17 cellular contexts compared by ENCODE assay signal in genomic region chr7:82953324-82954027, GRCh38.
DNase-seq lines count a peak whose midpoint lies in the region; ATAC-seq and TF ChIP-seq lines count a peak whose summit lies in the region.
"Had no signal": no experiment of that assay in that cellular context is flagged by ENCODE, and none has a peak within 500 bp of the region (broad histone marks: within the 10 kb centered on the region; RNA-seq: fewer than 3 reads in every experiment).

No MANE protein-coding gene starts in this region.

- TF ChIP-seq CTCF in endothelial cell (IDR thresholded peaks at IDR 0.05; ENCODE audit: unreplicated experiment) (no peak), osteoblast (IDR thresholded peaks at IDR 0.05; ENCODE audit: extremely low read depth, low read depth, low read length) (no peak)

- no peak overlapping the region for H3K4me3 Mint-ChIP-seq in activated naive CD8-positive, alpha-beta T cell treated with anti-CD3 and anti-CD28 coated beads, Interleukin-2, amount 10 ng/mL, durations not matched to agents 7 days and 5 days
- no peak overlapping the region for H3K4me3 Mint-ChIP-seq in activated naive CD8-positive, alpha-beta T cell treated with anti-CD3 and anti-CD28 coated beads, Interleukin-2, amount 50 U/mL, for 24 hours
- peak overlapping the region; percentile 29 for H3K4me3 Mint-ChIP-seq in endothelial cell (ENCODE audit: unreplicated experiment)
- no peak overlapping the region for H3K4me3 Mint-ChIP-seq in T-helper 2 cell treated with Interferon-gamma antibody and Interleukin-4, amounts not matched to agents 5 μg/mL and 100 μg/mL, for 36 hours
- H3K4me3 Mint-ChIP-seq: CD4-positive, alpha-beta memory T cell; GM23338; H9 had no signal

- no peaks in the 10 kb centered on the region for H3K27me3 Mint-ChIP-seq in activated naive CD8-positive, alpha-beta T cell treated with anti-CD3 and anti-CD28 coated beads, Interleukin-2, amount 10 ng/mL, durations not matched to agents 7 days and 5 days
- no peaks in the 10 kb centered on the region for H3K27me3 Mint-ChIP-seq in activated naive CD8-positive, alpha-beta T cell treated with anti-CD3 and anti-CD28 coated beads, Interleukin-2, amount 50 U/mL, for 24 hours
- no peaks in the 10 kb centered on the region for H3K27me3 Mint-ChIP-seq in endothelial cell (ENCODE audit: unreplicated experiment)
- no peaks in the 10 kb centered on the region for H3K27me3 Mint-ChIP-seq in T-helper 2 cell treated with Interferon-gamma antibody and Interleukin-4, amounts not matched to agents 5 μg/mL and 100 μg/mL, for 36 hours (ENCODE audit: low read depth)
- H3K27me3 Mint-ChIP-seq: CD4-positive, alpha-beta memory T cell had no signal

- ATAC-seq in activated naive CD8-positive, alpha-beta T cell treated with anti-CD3 and anti-CD28 coated beads, Interleukin-2, amount 10 ng/mL, durations not matched to agents 7 days and 5 days (ENCODE audit: low read depth) = no peak
- no peak for ATAC-seq in activated naive CD8-positive, alpha-beta T cell treated with anti-CD3 and anti-CD28 coated beads, Interleukin-2, amount 50 U/mL, for 24 hours
- ATAC-seq: A549, GM23338, HCT116 had no signal

- H3K4me3 ChIP-seq in osteoblast (ENCODE audit: insufficient read depth, low read length) = no peak overlapping the region
- H3K4me3 ChIP-seq: A549, GM23338 had no signal

- H3K27ac Mint-ChIP-seq in activated naive CD8-positive, alpha-beta T cell treated with anti-CD3 and anti-CD28 coated beads, Interleukin-2, amount 10 ng/mL, durations not matched to agents 7 days and 5 days = peak overlapping the region; percentile 11
- no peak overlapping the region for H3K27ac Mint-ChIP-seq in activated naive CD8-positive, alpha-beta T cell treated with anti-CD3 and anti-CD28 coated beads, Interleukin-2, amount 50 U/mL, for 24 hours
- no peak overlapping the region for H3K27ac Mint-ChIP-seq in endothelial cell (ENCODE audit: unreplicated experiment)
- H3K27ac Mint-ChIP-seq in T-helper 2 cell treated with Interferon-gamma antibody and Interleukin-4, amounts not matched to agents 5 μg/mL and 100 μg/mL, for 36 hours = no peak overlapping the region
- H3K27ac Mint-ChIP-seq: CD4-positive, alpha-beta memory T cell; GM23338 had no signal

- in situ Hi-C loops in ACHN (cut with HindIII; ENCODE audit: low pct_ligation_motif_present, low pct_unique_long_range_greater_than_20kb, low sequenced_read_pairs) = no loop called here

- no peaks in the 10 kb centered on the region for H3K9me3 ChIP-seq in osteoblast (ENCODE audit: low read depth, low read length)
- H3K9me3 ChIP-seq: A549, Caco-2 had no signal

- H4K20me1 ChIP-seq in osteoblast (ENCODE audit: insufficient read depth, low read length) = no peaks in the 10 kb centered on the region

- no peaks in the 10 kb centered on the region for H3K4me1 Mint-ChIP-seq in activated naive CD8-positive, alpha-beta T cell treated with anti-CD3 and anti-CD28 coated beads, Interleukin-2, amount 10 ng/mL, durations not matched to agents 7 days and 5 days
- no peaks in the 10 kb centered on the region for H3K4me1 Mint-ChIP-seq in activated naive CD8-positive, alpha-beta T cell treated with anti-CD3 and anti-CD28 coated beads, Interleukin-2, amount 50 U/mL, for 24 hours
- no peaks in the 10 kb centered on the region for H3K4me1 Mint-ChIP-seq in endothelial cell (ENCODE audit: unreplicated experiment)
- no peaks in the 10 kb centered on the region for H3K4me1 Mint-ChIP-seq in T-helper 2 cell treated with Interferon-gamma antibody and Interleukin-4, amounts not matched to agents 5 μg/mL and 100 μg/mL, for 36 hours (ENCODE audit: low read depth)
- H3K4me1 Mint-ChIP-seq: CD4-positive, alpha-beta memory T cell; GM23338; H9 had no signal

- H3K9me3 Mint-ChIP-seq in activated naive CD8-positive, alpha-beta T cell treated with anti-CD3 and anti-CD28 coated beads, Interleukin-2, amount 10 ng/mL, durations not matched to agents 7 days and 5 days = peaks cover 7% of the 10 kb centered on the region
- peaks cover 12% of the 10 kb centered on the region for H3K9me3 Mint-ChIP-seq in activated naive CD8-positive, alpha-beta T cell treated with anti-CD3 and anti-CD28 coated beads, Interleukin-2, amount 50 U/mL, for 24 hours
- H3K9me3 Mint-ChIP-seq in endothelial cell (ENCODE audit: unreplicated experiment) = no peaks in the 10 kb centered on the region
- no peaks in the 10 kb centered on the region for H3K9me3 Mint-ChIP-seq in T-helper 2 cell treated with Interferon-gamma antibody and Interleukin-4, amounts not matched to agents 5 μg/mL and 100 μg/mL, for 36 hours
- H3K9me3 Mint-ChIP-seq: GM23338 had no signal

- H3K36me3 Mint-ChIP-seq in activated naive CD8-positive, alpha-beta T cell treated with anti-CD3 and anti-CD28 coated beads, Interleukin-2, amount 10 ng/mL, durations not matched to agents 7 days and 5 days = no peaks in the 10 kb centered on the region
- no peaks in the 10 kb centered on the region for H3K36me3 Mint-ChIP-seq in activated naive CD8-positive, alpha-beta T cell treated with anti-CD3 and anti-CD28 coated beads, Interleukin-2, amount 50 U/mL, for 24 hours (ENCODE audit: low read depth)
- no peaks in the 10 kb centered on the region for H3K36me3 Mint-ChIP-seq in endothelial cell (ENCODE audit: low read depth, unreplicated experiment)
- H3K36me3 Mint-ChIP-seq in T-helper 2 cell treated with Interferon-gamma antibody and Interleukin-4, amounts not matched to agents 5 μg/mL and 100 μg/mL, for 36 hours (ENCODE audit: low read depth) = no peaks in the 10 kb centered on the region
- H3K36me3 Mint-ChIP-seq: CD4-positive, alpha-beta memory T cell had no signal

- POLR2A ChIA-PET in activated naive CD8-positive, alpha-beta T cell treated with anti-CD3 and anti-CD28 coated beads, Interleukin-2, amount 10 ng/mL, durations not matched to agents 7 days and 5 days (lab: Charles Lee) = no interaction called here

- DNase-seq in activated naive CD8-positive, alpha-beta T cell treated with anti-CD3 and anti-CD28 coated beads, Interleukin-2, amount 10 ng/mL, durations not matched to agents 7 days and 5 days = no peak
- no peak for DNase-seq in activated naive CD8-positive, alpha-beta T cell treated with anti-CD3 and anti-CD28 coated beads, Interleukin-2, amount 50 U/mL, for 24 hours
- DNase-seq in endothelial cell (ENCODE audit: low spot score) (no peak), osteoblast (ENCODE audit: insufficient read length, low spot score, missing footprints) (peak; percentile 38), ACHN (no peak)
- no peak for DNase-seq in T-helper 2 cell treated with Interferon-gamma antibody and Interleukin-4, amounts not matched to agents 5 μg/mL and 100 μg/mL, for 36 hours (ENCODE audit: low spot score)
- DNase-seq: 8988T; C1 segment of cervical spinal cord; Caco-2; CD4-positive, alpha-beta memory T cell; DMS53; DMS79 treated with DMSO at 0.1 percent for 48 hours; GF-D8; H9 had no signal

- no peaks in the 10 kb centered on the region for H3K36me3 ChIP-seq in osteoblast (ENCODE audit: insufficient read depth, low read length)

- no peak overlapping the region for H3K4me2 ChIP-seq in osteoblast (ENCODE audit: insufficient read depth, low read length)
- H3K4me2 ChIP-seq: A549, GM23338 had no signal

- no peaks in the 10 kb centered on the region for H3K4me1 ChIP-seq in osteoblast (ENCODE audit: insufficient read depth, low read length)
- H3K4me1 ChIP-seq: A549, Caco-2 had no signal

- no peak overlapping the region for H2AFZ ChIP-seq in osteoblast (ENCODE audit: low read length)
- H2AFZ ChIP-seq: GM23338 had no signal

- H3K79me2 ChIP-seq in osteoblast (ENCODE audit: insufficient read depth, low read length) = no peaks in the 10 kb centered on the region

- H3K27ac ChIP-seq in osteoblast (ENCODE audit: low read depth, low read length) = no peak overlapping the region
- H3K27ac ChIP-seq: A549 had no signal

- no peaks in the 10 kb centered on the region for H3K27me3 ChIP-seq in osteoblast (ENCODE audit: insufficient read depth, low read length)
